ENCODE assay signal across 8 cellular contexts in genomic region chr2:19989342-19989680, GRCh38. TPM values are rescaled to one million over a fixed set of nuclear protein-coding genes. Genes with fewer than 3 reads are reported as not detected.
DNase-seq lines count a peak whose midpoint lies in the region; ATAC-seq and TF ChIP-seq lines count a peak whose summit lies in the region.

No MANE protein-coding gene starts in this region.

- peaks cover 9% of the 10 kb centered on the region for H3K27me3 Mint-ChIP-seq in activated naive CD4-positive, alpha-beta T cell treated with anti-CD3 and anti-CD28 coated beads, Interleukin-2, amount 50 U/mL, for 24 hours

- peaks cover 28% of the 10 kb centered on the region for H3K4me1 Mint-ChIP-seq in activated naive CD4-positive, alpha-beta T cell treated with anti-CD3 and anti-CD28 coated beads, Interleukin-2, amount 50 U/mL, for 24 hours

- TF ChIP-seq POLR2A in upper lobe of left lung (IDR thresholded peaks at IDR 0.05): no peak

- peak overlapping the region; percentile 96 for H3K4me3 Mint-ChIP-seq in activated naive CD4-positive, alpha-beta T cell treated with anti-CD3 and anti-CD28 coated beads, Interleukin-2, amount 50 U/mL, for 24 hours

- POLR2A ChIA-PET in HEK293T (lab: Yijun Ruan, JAX): interaction anchor here (1.0 to 1.5 kb wide), 4 partner anchors 11 to 89 kb away, joined by 3 to 4 read pairs (median 4); no protein-coding TSS in a partner anchor

- CTCF ChIA-PET in HEK293T (lab: Yijun Ruan, JAX): no interaction called here

- in situ Hi-C loops in astrocyte of the spinal cord (cut with HindIII; ENCODE audit: low sequenced_read_pairs): no loop called here

- H3K9me3 ChIP-seq in lung (ENCODE audit: control insufficient read depth in 2 of 2, insufficient read depth in 1 of 2, low read length in 1 of 2) (no peaks in the 10 kb centered on the region), upper lobe of left lung (no peaks in the 10 kb centered on the region)

- H3K9me3 Mint-ChIP-seq in activated naive CD4-positive, alpha-beta T cell treated with anti-CD3 and anti-CD28 coated beads, Interleukin-2, amount 50 U/mL, for 24 hours: no peaks in the 10 kb centered on the region

- peak overlapping the region; percentile 81 for H3K27ac Mint-ChIP-seq in activated naive CD4-positive, alpha-beta T cell treated with anti-CD3 and anti-CD28 coated beads, Interleukin-2, amount 50 U/mL, for 24 hours

- WGBS in lung, 2 donors: 7 to 13% methylated on average over 8 of the region's 8 CpGs
- WGBS in upper lobe of left lung, 2 donors: 9 to 13% methylated on average over 8 of the region's 8 CpGs

- ATAC-seq in lung (ENCODE audit: insufficient read depth, low FRiP score) (no peak), upper lobe of left lung (ENCODE audit: low FRiP score in 2 of 2) (no peak)

- H3K36me3 ChIP-seq in lung (ENCODE audit: control insufficient read depth in 2 of 2, insufficient read depth in 2 of 2, low read length in 2 of 2) (peaks cover 0 to 2% of the 10 kb centered on the region in 2 donors), upper lobe of left lung (no peaks in the 10 kb centered on the region)

- H3K4me1 ChIP-seq in lung (ENCODE audit: control insufficient read depth in 2 of 2, insufficient read depth in 2 of 2, low read length in 2 of 2) (peaks cover 3 to 7% of the 10 kb centered on the region in 2 donors), upper lobe of left lung (peaks cover 6 to 19% (median 8%) of the 10 kb centered on the region in 4 donors)

- TF ChIP-seq EP300 in upper lobe of left lung (IDR thresholded peaks at IDR 0.05): no peak

- H3K27ac ChIP-seq in lung (ENCODE audit: low read depth in 1 of 2, low read length in 1 of 2): peak overlapping the region; percentile 51 to 72
- H3K27ac ChIP-seq in upper lobe of left lung: peak overlapping the region in 2 of 4 donors; percentile 45 to 69

- no peak for TF ChIP-seq CTCF in astrocyte of the spinal cord (IDR thresholded peaks at IDR 0.05; ENCODE audit: low read depth, low read length)
- no peak for TF ChIP-seq CTCF in lung (IDR thresholded peaks at IDR 0.05; ENCODE audit: control extremely low read depth, extremely low read depth)
- no peak for TF ChIP-seq CTCF in upper lobe of left lung (IDR thresholded peaks at IDR 0.05)

- no peak for DNase-seq in activated naive CD4-positive, alpha-beta T cell treated with anti-CD3 and anti-CD28 coated beads, Interleukin-2, amount 50 U/mL, for 16 hours
- no peak for DNase-seq in astrocyte of the spinal cord (ENCODE audit: low read depth, low spot score)
- DNase-seq in lung (ENCODE audit: low spot score): no peak
- no peak for DNase-seq in upper lobe of left lung
- no peak for DNase-seq in amniotic stem cell (lab: John Stamatoyannopoulos, UW)
- no peak for DNase-seq in NCI-H82 treated with DMSO at 0.1 percent for 48 hours (lab: John Stamatoyannopoulos, UW; ENCODE audit: unreplicated experiment)
- DNase-seq in HEK293T (ENCODE audit: extremely low spot score): no peak

- peak overlapping the region; percentile 95 for H3K4me3 ChIP-seq in astrocyte of the spinal cord (ENCODE audit: low read depth, low read length)
- H3K4me3 ChIP-seq in lung: peak overlapping the region; percentile 63
- H3K4me3 ChIP-seq in upper lobe of left lung: peak overlapping the region; percentile 62 to 80 (median 67)

- H3K36me3 Mint-ChIP-seq in activated naive CD4-positive, alpha-beta T cell treated with anti-CD3 and anti-CD28 coated beads, Interleukin-2, amount 50 U/mL, for 24 hours: peaks cover 9% of the 10 kb centered on the region

- H3K27me3 ChIP-seq in lung (ENCODE audit: control insufficient read depth, insufficient read depth) (no peaks in the 10 kb centered on the region), upper lobe of left lung (no peaks in the 10 kb centered on the region)

TF ChIP-seq in HEK293T, 16 proteins besides CTCF, POLR2A, EP300 and RAD21:
- TF ChIP-seq PKNOX1 (IDR thresholded peaks at IDR 0.05) (no peak), NFRKB (IDR thresholded peaks at IDR 0.05) (no peak), CTBP1 (IDR thresholded peaks at IDR 0.05; ENCODE audit: borderline replicate concordance) (no peak), LEF1 (IDR thresholded peaks at IDR 0.05; ENCODE audit: borderline replicate concordance) (no peak), FOXA1 (IDR thresholded peaks at IDR 0.05) (no peak), FOXM1 (IDR thresholded peaks at IDR 0.05; ENCODE audit: borderline replicate concordance) (no peak), ZNF384 (IDR thresholded peaks at IDR 0.05) (no peak), ARNT (IDR thresholded peaks at IDR 0.05) (no peak), TARDBP (IDR thresholded peaks at IDR 0.05) (no peak), L3MBTL2 (conservative IDR thresholded peaks at IDR 0.05) (no peak), SP1 (IDR thresholded peaks at IDR 0.05) (no peak), BHLHE40 (IDR thresholded peaks at IDR 0.05; ENCODE audit: borderline replicate concordance) (no peak)

RNA-seq across cellular contexts. Expression of gene WDR35, which starts 0.6 kb away (rescaled TPM):
- total RNA-seq in lung (10 to 100 TPM; 13.4 to 25.9 TPM), upper lobe of left lung (10 to 100 TPM in 1 of 6 donors, 1 to 10 TPM in 5; 4.4 to 16.5 (median 6.9) TPM)
- polyA plus RNA-seq in lung: 1 to 10 TPM; 2.8 to 4.6 TPM

RNA-seq across cellular contexts. Expression of gene MATN3, which starts 23.2 kb away (rescaled TPM):
- total RNA-seq in lung (1 to 10 TPM; 2.9 to 3.6 TPM), upper lobe of left lung (10 to 100 TPM in 2 of 6 donors, 1 to 10 TPM in 4; 1.0 to 17.3 (median 7.8) TPM)
- polyA plus RNA-seq in lung: 1 to 10 TPM; 2.7 to 3.1 TPM
